Comparison of ENCODE assay signal across 8 cellular contexts in genomic region chr19:14689598-14690503, GRCh38. TPM values are rescaled to one million over a fixed set of nuclear protein-coding genes. Genes with fewer than 3 reads are reported as not detected.
DNase-seq lines count a peak whose midpoint lies in the region; ATAC-seq, FAIRE-seq and TF ChIP-seq lines count a peak whose summit lies in the region.

Gene ZNF333, plus strand, starts transcription at chr19:14690048. Its CDS starts 3,444 bp downstream, at chr19:14693492.

- H3K4me3 ChIP-seq in OCI-LY1 (ENCODE audit: low read depth, low read length, poor library complexity, severe bottlenecking) (peak within 1 kb of the TSS; percentile 74), epithelial cell of esophagus (ENCODE audit: low read length) (peak within 1 kb of the TSS; percentile 74), mononuclear cell (ENCODE audit: low read length) (peak within 1 kb of the TSS; percentile 72)

- ATAC-seq in GM21515 (IDR thresholded peaks at IDR 0.05; ENCODE audit: unreplicated experiment), result peak; percentile 83

- H4K20me1 ChIP-seq in OCI-LY1 (ENCODE audit: insufficient read depth, low read length), result no peaks in the 10 kb centered on the region

- peak within 1 kb of the TSS; percentile 94 for H3K27ac ChIP-seq in OCI-LY1 (ENCODE audit: low read depth, low read length, poor library complexity, severe bottlenecking)

- peak; percentile 66 for DNase-seq in D721Med (ENCODE audit: insufficient read length, low spot score)
- peak; percentile 89 for DNase-seq in HuH-7 (ENCODE audit: low spot score)
- DNase-seq in activated T-cell treated with anti-CD3 and anti-CD28 coated beads for 24 hours (ENCODE audit: low read depth), result peak; percentile 99
- peak; percentile 92 for DNase-seq in epithelial cell of esophagus (ENCODE audit: low read depth)
- peak; percentile 100 for DNase-seq in stimulated activated CD8-positive, alpha-beta memory T cell treated with anti-CD3 and anti-CD28 coated beads, Interleukin-2, amount 100 ng/mL, for 48 hours (ENCODE audit: low read depth in 2 of 2)

- H3K27me3 ChIP-seq in OCI-LY1 (ENCODE audit: insufficient read depth, low read length) (no peaks in the 10 kb centered on the region), mononuclear cell (ENCODE audit: insufficient read depth, low read length) (no peaks in the 10 kb centered on the region)

- H3F3A ChIP-seq in OCI-LY1 (ENCODE audit: insufficient read depth, low read length), result peaks cover 8% of the 10 kb centered on the region

- TF ChIP-seq CTCF in D721Med (IDR thresholded peaks at IDR 0.05; ENCODE audit: insufficient read depth, missing control alignments), result no peak
- TF ChIP-seq CTCF in OCI-LY1 (IDR thresholded peaks at IDR 0.05; ENCODE audit: low read length), result no peak
- TF ChIP-seq CTCF in epithelial cell of esophagus (IDR thresholded peaks at IDR 0.05; ENCODE audit: insufficient read depth, low read depth, low read length, missing control alignments), result no peak

- no peaks in the 10 kb centered on the region for H3K79me2 ChIP-seq in OCI-LY1 (ENCODE audit: insufficient read depth, low read length)

- peaks cover 24% of the 10 kb centered on the region for H3K4me1 ChIP-seq in OCI-LY1 (ENCODE audit: insufficient read depth, low read length, severe bottlenecking)
- peaks cover 28% of the 10 kb centered on the region for H3K4me1 ChIP-seq in mononuclear cell (ENCODE audit: insufficient read depth, low read length)

- peak within 1 kb of the TSS; percentile 75 for H3K9ac ChIP-seq in OCI-LY1 (ENCODE audit: low read length)

- FAIRE-seq in D721Med (lab: Jason Lieb, UNC), result no peak

- H3K9me3 ChIP-seq in OCI-LY1 (ENCODE audit: low read length), result no peaks in the 10 kb centered on the region
- no peaks in the 10 kb centered on the region for H3K9me3 ChIP-seq in mononuclear cell (ENCODE audit: low read depth, low read length)

- no peaks in the 10 kb centered on the region for H3K9me2 ChIP-seq in OCI-LY1 (ENCODE audit: low read depth, low read length)

- H3K36me3 ChIP-seq in OCI-LY1 (ENCODE audit: insufficient read depth, low read length), result no peaks in the 10 kb centered on the region

- H3K4me2 ChIP-seq in OCI-LY1 (ENCODE audit: low read length), result peak within 1 kb of the TSS; percentile 85

- peak within 1 kb of the TSS; percentile 94 for H2AFZ ChIP-seq in OCI-LY1 (ENCODE audit: low read length)

RNA-seq across cellular contexts. Expression of gene ZNF333, which starts in this region (rescaled TPM):
- 10.7 TPM for total RNA-seq in mononuclear cell

Comparison
In these comparisons a context has a peak if more than half of its experiments do, and no peak if none do; other contexts are left out.
1. Peak in every context shown above with its lines: DNase-seq, ATAC-seq, H3K4me3 ChIP-seq and H3K27ac ChIP-seq.